ENCODE assay signal across 22 cellular contexts in the genomic region with DNA sequence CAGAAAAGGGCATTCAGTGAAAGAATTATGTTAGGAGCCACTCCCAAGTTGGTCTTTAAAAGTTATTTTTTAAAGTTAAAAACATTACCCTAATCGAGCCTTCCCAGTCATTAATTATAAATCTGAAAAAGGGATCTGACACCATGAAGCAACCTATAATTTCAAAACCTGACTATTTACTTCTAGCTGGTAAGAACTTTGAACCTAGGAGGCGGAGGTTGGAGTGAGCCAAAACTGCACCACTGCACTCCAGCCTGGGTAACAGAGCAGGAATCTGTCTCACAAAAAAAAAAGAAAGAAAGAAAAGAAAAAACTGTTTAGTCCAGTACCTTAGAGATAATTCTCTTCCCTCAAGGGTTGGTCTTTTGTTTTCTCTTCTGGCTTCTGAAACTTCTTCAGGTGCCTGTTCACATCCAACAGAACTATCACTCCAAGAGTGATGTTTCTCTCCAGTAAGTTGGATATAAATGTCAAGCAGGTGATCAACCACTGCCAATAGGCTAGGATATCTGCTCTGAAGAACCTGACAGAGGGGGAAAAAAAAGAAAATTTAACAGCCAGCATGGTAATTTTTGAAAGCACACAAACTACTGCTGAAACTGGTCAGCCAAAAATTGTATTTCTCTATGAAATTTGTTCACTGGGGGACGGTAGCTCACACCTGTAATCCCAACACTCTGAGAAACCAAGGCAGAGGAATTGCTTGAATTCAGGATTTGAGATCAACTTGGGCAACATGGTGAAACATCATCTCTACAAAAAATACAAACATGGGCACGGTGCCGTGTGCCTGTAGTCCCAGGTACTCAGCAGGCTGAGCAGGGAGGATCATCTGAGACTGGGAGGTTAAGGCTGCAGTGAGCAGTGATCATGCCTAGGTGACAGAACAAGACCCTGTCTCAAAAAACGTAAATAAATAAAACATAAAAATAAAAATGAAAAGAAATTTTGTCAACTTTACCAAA.
"Had no signal": no experiment of that assay in that cellular context is flagged by ENCODE, and none has a peak within 500 bp of the region (broad histone marks: within the 10 kb centered on the region; RNA-seq: fewer than 3 reads in every experiment).

No MANE protein-coding gene starts in this region.

- H3K4me1 Mint-ChIP-seq: nephron; stimulated activated effector memory CD8-positive, alpha-beta T cell treated with anti-CD3 and anti-CD28 coated beads, Interleukin-12 subunit alpha, Interleukin-12 subunit beta, amount 100 ng/mL, for 72 hours had no signal

- H3K27me3 ChIP-seq: esophagus squamous epithelium, right atrium auricular region, sigmoid colon, stomach, thyroid gland had no signal

- H3K9me3 Mint-ChIP-seq: stimulated activated effector memory CD8-positive, alpha-beta T cell treated with anti-CD3 and anti-CD28 coated beads, Interleukin-12 subunit alpha, Interleukin-12 subunit beta, amount 100 ng/mL, for 72 hours had no signal

- FAIRE-seq: colon had no signal

- ATAC-seq: naive thymus-derived CD4-positive, alpha-beta T cell; stimulated activated effector memory CD8-positive, alpha-beta T cell treated with anti-CD3 and anti-CD28 coated beads, Interleukin-12 subunit alpha, Interleukin-12 subunit beta, amount 100 ng/mL, for 72 hours had no signal

- H3K4me1 ChIP-seq: prostate gland, right atrium auricular region, sigmoid colon, stomach, thyroid gland had no signal

- H3K4me3 ChIP-seq: esophagus squamous epithelium, prostate gland, right atrium auricular region, sigmoid colon, stomach, thyroid gland had no signal

- H3K9me3 ChIP-seq: prostate gland, sigmoid colon, thyroid gland had no signal

- DNase-seq: effector CD8-positive, alpha-beta T cell; erythroblast; esophagus squamous epithelium; foreskin melanocyte; hypothalamus; mesendoderm; midbrain; naive thymus-derived CD4-positive, alpha-beta T cell; nucleus accumbens; sigmoid colon; stimulated activated CD4-positive, alpha-beta T cell treated with anti-CD3 and anti-CD28 coated beads, Interleukin-2, amount 100 ng/mL, for 24 hours; stimulated activated CD4-positive, alpha-beta T cell treated with anti-CD3 and anti-CD28 coated beads, Interleukin-4, amount 100 ng/mL, for 24 hours; stimulated activated naive CD4-positive, alpha-beta T cell treated with Interleukin-2 at 50 U/mL for 16 hours; stomach; thyroid gland; trophoblast cell had no signal

- H3K27me3 Mint-ChIP-seq: dendritic cell treated with granulocyte-macrophage colony-stimulating factor and Interleukin-4, amounts not matched to agents 40 ng/mL and 50 ng/mL, for 4 days; naive thymus-derived CD4-positive, alpha-beta T cell had no signal

- H3K4me3 Mint-ChIP-seq: dendritic cell treated with granulocyte-macrophage colony-stimulating factor and Interleukin-4, amounts not matched to agents 40 ng/mL and 50 ng/mL, for 4 days; naive thymus-derived CD4-positive, alpha-beta T cell; nephron; stimulated activated effector memory CD8-positive, alpha-beta T cell treated with anti-CD3 and anti-CD28 coated beads, Interleukin-12 subunit alpha, Interleukin-12 subunit beta, amount 100 ng/mL, for 72 hours had no signal

- H3K27ac Mint-ChIP-seq: dendritic cell treated with granulocyte-macrophage colony-stimulating factor and Interleukin-4, amounts not matched to agents 40 ng/mL and 50 ng/mL, for 4 days; nephron had no signal

- H3K27ac ChIP-seq: esophagus squamous epithelium, prostate gland, right atrium auricular region, sigmoid colon, stomach, thyroid gland had no signal
